In genomic region chr18:5787936-5788335, GRCh38 we compare ENCODE assay signal across 17 cellular contexts.
DNase-seq lines count a peak whose midpoint lies in the region; ATAC-seq and TF ChIP-seq lines count a peak whose summit lies in the region.
"Had no signal": no experiment of that assay in that cellular context is flagged by ENCODE, and none has a peak within 500 bp of the region (broad histone marks: within the 10 kb centered on the region; RNA-seq: fewer than 3 reads in every experiment).

No MANE protein-coding gene starts in this region.

- H3K4me1 ChIP-seq in MM.1S (ENCODE audit: low read length), result no peaks in the 10 kb centered on the region
- H3K4me1 ChIP-seq in right lobe of liver, result no peaks in the 10 kb centered on the region
- H3K4me1 ChIP-seq: BLaER1, Peyer's patch had no signal

- no peak overlapping the region for H3K9ac ChIP-seq in MM.1S (ENCODE audit: low read length)
- H3K9ac ChIP-seq: BLaER1 had no signal

- ATAC-seq in right lobe of liver, result peak in 3 of 4 donors; percentile 55 to 89 (median 65)
- ATAC-seq in HG03045 (IDR thresholded peaks at IDR 0.05; ENCODE audit: unreplicated experiment), result no peak
- no peak for ATAC-seq in HG02885 (IDR thresholded peaks at IDR 0.05; ENCODE audit: poor library complexity, unreplicated experiment)
- ATAC-seq: SK-N-SH treated with all-trans-retinoic acid at 6 μM for 48 hours had no signal

- peak; percentile 17; the same call in 1 of the 2 replicates for TF ChIP-seq CTCF in MM.1S (IDR thresholded peaks at IDR 0.05; ENCODE audit: low read length)
- TF ChIP-seq CTCF in VCaP (conservative IDR thresholded peaks at IDR 0.05), result peak; percentile 38
- peak in 2 of 4 donors; percentile 6 to 33 for TF ChIP-seq CTCF in right lobe of liver (IDR thresholded peaks at IDR 0.05)

- DNase-seq in DMS53 (lab: John Stamatoyannopoulos, UW), result peak; percentile 91
- no peak for DNase-seq in MM.1S
- DNase-seq in right lobe of liver, result no peak
- no peak for DNase-seq in D341Med (ENCODE audit: low spot score)
- no peak for DNase-seq in DMS153 (lab: John Stamatoyannopoulos, UW)
- DNase-seq: CD8-positive, alpha-beta memory T cell; MV-4-11; NCI-H1417 treated with DMSO at 0.1 percent for 48 hours; NCI-H1930; NCI-H82; Peyer's patch; Right ventricle myocardium superior had no signal

- H3K27me3 ChIP-seq in MM.1S (replicated peaks; ENCODE audit: insufficient read depth, low read length) (no peaks in the 10 kb centered on the region), right lobe of liver (no peaks in the 10 kb centered on the region)
- H3K27me3 ChIP-seq: BLaER1, Peyer's patch had no signal

- H3K4me3 ChIP-seq in MM.1S (ENCODE audit: low read length) (no peak overlapping the region), right lobe of liver (no peak overlapping the region)
- H3K4me3 ChIP-seq: BLaER1, Peyer's patch had no signal

- no peak overlapping the region for H2AFZ ChIP-seq in MM.1S (ENCODE audit: low read length)

- no peaks in the 10 kb centered on the region for H3K79me2 ChIP-seq in MM.1S (ENCODE audit: low read length)

- 8% methylated on average over 1 of the region's 1 CpG for WGBS in right lobe of liver (ENCODE audit: insufficient coverage, low coverage, low lambda C conversion rate, missing lambda C conversion rate)

- H3K27ac ChIP-seq in MM.1S (ENCODE audit: low read length) (no peak overlapping the region), VCaP (no peak overlapping the region), right lobe of liver (no peak overlapping the region)
- H3K27ac ChIP-seq: BLaER1, Peyer's patch had no signal

- H3K36me3 ChIP-seq in MM.1S (replicated peaks; ENCODE audit: insufficient read depth, low read length) (no peaks in the 10 kb centered on the region), right lobe of liver (no peaks in the 10 kb centered on the region)
- H3K36me3 ChIP-seq: BLaER1, Peyer's patch had no signal

- H4K20me1 ChIP-seq in MM.1S (ENCODE audit: insufficient read depth, low read length), result no peaks in the 10 kb centered on the region
- H4K20me1 ChIP-seq: BLaER1 had no signal

- no peak overlapping the region for H3K4me2 ChIP-seq in MM.1S (ENCODE audit: low read depth, low read length)
- H3K4me2 ChIP-seq: BLaER1 had no signal

- no peaks in the 10 kb centered on the region for H3K9me2 ChIP-seq in MM.1S (replicated peaks; ENCODE audit: insufficient read depth, low read length)

- TF ChIP-seq POLR2A in right lobe of liver (IDR thresholded peaks at IDR 0.05), result no peak

- intact Hi-C loops in right lobe of liver (cut with DNase I), result no loop called here

- H3F3A ChIP-seq in MM.1S (ENCODE audit: insufficient read depth, low read length), result no peaks in the 10 kb centered on the region

- H3K9me3 ChIP-seq in MM.1S (replicated peaks; ENCODE audit: insufficient read depth, low read length), result no peaks in the 10 kb centered on the region; the same call in 1 of the 2 replicates
- no peaks in the 10 kb centered on the region for H3K9me3 ChIP-seq in right lobe of liver
- H3K9me3 ChIP-seq: Peyer's patch had no signal

Comparison
In these comparisons a context has a peak if more than half of its experiments do, and no peak if none do; other contexts are left out.
1. ATAC-seq: peak in right lobe of liver (3 of 4); none in HG03045 (single experiment) and HG02885 (single experiment).